In the genomic region with DNA sequence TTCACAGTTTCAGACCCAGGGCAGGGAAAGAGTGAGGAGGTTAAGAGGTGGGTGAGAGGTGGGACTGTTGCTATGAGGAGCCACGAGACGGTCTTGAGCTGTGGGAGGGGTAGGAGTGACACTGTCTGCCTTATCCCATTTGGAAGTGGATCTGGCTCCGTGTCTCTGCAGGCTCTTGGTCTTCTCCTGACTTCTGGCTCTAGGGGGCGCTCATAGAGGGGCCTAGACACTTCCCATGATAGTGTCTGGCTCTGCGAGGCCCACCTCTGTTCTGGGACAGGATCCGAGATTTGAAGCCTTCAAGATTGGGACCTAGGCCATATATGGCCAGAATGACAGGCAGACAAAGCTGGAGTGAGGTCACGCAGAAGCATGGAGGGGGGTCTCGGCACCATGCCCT, we compare ENCODE assay signal across 1 cellular context.
TF ChIP-seq lines count a peak whose summit lies in the region.

No MANE protein-coding gene starts in this region.

TF ChIP-seq in HCT116, 20 proteins besides CTCF, POLR2A, EP300 and RAD21 (continued from another document):
- TF ChIP-seq, protein P1, sequence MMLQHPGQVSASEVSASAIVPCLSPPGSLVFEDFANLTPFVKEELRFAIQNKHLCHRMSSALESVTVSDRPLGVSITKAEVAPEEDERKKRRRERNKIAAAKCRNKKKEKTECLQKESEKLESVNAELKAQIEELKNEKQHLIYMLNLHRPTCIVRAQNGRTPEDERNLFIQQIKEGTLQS (IDR thresholded peaks at IDR 0.05), result no peak
- TF ChIP-seq EGR1 (IDR thresholded peaks at IDR 0.05; ENCODE audit: low read depth), result no peak
- TF ChIP-seq, protein P2, sequence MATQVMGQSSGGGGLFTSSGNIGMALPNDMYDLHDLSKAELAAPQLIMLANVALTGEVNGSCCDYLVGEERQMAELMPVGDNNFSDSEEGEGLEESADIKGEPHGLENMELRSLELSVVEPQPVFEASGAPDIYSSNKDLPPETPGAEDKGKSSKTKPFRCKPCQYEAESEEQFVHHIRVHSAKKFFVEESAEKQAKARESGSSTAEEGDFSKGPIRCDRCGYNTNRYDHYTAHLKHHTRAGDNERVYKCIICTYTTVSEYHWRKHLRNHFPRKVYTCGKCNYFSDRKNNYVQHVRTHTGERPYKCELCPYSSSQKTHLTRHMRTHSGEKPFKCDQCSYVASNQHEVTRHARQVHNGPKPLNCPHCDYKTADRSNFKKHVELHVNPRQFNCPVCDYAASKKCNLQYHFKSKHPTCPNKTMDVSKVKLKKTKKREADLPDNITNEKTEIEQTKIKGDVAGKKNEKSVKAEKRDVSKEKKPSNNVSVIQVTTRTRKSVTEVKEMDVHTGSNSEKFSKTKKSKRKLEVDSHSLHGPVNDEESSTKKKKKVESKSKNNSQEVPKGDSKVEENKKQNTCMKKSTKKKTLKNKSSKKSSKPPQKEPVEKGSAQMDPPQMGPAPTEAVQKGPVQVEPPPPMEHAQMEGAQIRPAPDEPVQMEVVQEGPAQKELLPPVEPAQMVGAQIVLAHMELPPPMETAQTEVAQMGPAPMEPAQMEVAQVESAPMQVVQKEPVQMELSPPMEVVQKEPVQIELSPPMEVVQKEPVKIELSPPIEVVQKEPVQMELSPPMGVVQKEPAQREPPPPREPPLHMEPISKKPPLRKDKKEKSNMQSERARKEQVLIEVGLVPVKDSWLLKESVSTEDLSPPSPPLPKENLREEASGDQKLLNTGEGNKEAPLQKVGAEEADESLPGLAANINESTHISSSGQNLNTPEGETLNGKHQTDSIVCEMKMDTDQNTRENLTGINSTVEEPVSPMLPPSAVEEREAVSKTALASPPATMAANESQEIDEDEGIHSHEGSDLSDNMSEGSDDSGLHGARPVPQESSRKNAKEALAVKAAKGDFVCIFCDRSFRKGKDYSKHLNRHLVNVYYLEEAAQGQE (IDR thresholded peaks at IDR 0.05; ENCODE audit: low read depth), result no peak
- no peak for TF ChIP-seq SP1 (IDR thresholded peaks at IDR 0.05; ENCODE audit: low read depth)
- TF ChIP-seq EZH2phosphoT487 (IDR thresholded peaks at IDR 0.05; ENCODE audit: borderline replicate concordance), result no peak
- no peak for TF ChIP-seq SIN3A (IDR thresholded peaks at IDR 0.05; ENCODE audit: low read depth)
- no peak for TF ChIP-seq ZFX (IDR thresholded peaks at IDR 0.05)
- TF ChIP-seq CEBPB (IDR thresholded peaks at IDR 0.05; ENCODE audit: low read depth), result no peak
- TF ChIP-seq, protein P3, sequence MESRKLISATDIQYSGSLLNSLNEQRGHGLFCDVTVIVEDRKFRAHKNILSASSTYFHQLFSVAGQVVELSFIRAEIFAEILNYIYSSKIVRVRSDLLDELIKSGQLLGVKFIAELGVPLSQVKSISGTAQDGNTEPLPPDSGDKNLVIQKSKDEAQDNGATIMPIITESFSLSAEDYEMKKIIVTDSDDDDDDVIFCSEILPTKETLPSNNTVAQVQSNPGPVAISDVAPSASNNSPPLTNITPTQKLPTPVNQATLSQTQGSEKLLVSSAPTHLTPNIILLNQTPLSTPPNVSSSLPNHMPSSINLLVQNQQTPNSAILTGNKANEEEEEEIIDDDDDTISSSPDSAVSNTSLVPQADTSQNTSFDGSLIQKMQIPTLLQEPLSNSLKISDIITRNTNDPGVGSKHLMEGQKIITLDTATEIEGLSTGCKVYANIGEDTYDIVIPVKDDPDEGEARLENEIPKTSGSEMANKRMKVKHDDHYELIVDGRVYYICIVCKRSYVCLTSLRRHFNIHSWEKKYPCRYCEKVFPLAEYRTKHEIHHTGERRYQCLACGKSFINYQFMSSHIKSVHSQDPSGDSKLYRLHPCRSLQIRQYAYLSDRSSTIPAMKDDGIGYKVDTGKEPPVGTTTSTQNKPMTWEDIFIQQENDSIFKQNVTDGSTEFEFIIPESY (IDR thresholded peaks at IDR 0.05; ENCODE audit: extremely low read depth, insufficient replicate concordance, low read length), result no peak
- no peak for TF ChIP-seq ELF1 (IDR thresholded peaks at IDR 0.05; ENCODE audit: borderline replicate concordance, low read depth)
- no peak for TF ChIP-seq YY1 (IDR thresholded peaks at IDR 0.05; ENCODE audit: extremely low read depth, insufficient replicate concordance, low read depth, low read length)
- TF ChIP-seq TCF7L2 (IDR thresholded peaks at IDR 0.05; ENCODE audit: borderline replicate concordance, extremely low read depth, insufficient read depth, insufficient read length), result no peak
- no peak for TF ChIP-seq SRF (IDR thresholded peaks at IDR 0.05; ENCODE audit: low read depth)
TF ChIP-seq in HCT116: peak in this region for 0.
